8 cellular contexts compared by ENCODE assay signal in the genomic region with DNA sequence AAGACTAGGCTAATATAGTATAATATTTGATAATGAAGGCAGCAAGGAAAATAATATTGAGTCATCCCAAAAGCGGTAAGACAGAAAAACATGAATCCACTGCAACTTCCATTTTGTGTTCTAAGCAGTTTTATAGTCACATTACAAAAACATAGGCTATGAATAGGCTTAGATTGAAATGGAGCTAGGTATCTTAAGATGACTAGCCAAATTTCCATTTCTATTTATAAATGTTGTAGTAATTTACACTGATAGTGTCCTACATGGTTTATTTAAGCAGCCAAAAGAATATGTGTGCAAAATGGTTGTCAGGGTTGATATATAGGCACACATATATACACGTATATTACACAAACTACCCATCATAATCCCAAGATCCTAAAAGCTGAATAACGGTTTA.
"Had no signal": no experiment of that assay in that cellular context is flagged by ENCODE, and none has a peak within 500 bp of the region (broad histone marks: within the 10 kb centered on the region; RNA-seq: fewer than 3 reads in every experiment).

No MANE protein-coding gene starts in this region.

- H3K27ac ChIP-seq: GM23248 had no signal

- H3K4me1 ChIP-seq: HAP-1 had no signal

- H3K4me3 ChIP-seq: GM23248, HAP-1, K562 had no signal

- DNase-seq: GM23248, GOT3, H7, HFFc6, IMR-90 had no signal

- ATAC-seq: HCT116, K562 had no signal

- H3K9me3 ChIP-seq: HAP-1 had no signal
